1 cellular context compared by ENCODE assay signal in the genomic region with DNA sequence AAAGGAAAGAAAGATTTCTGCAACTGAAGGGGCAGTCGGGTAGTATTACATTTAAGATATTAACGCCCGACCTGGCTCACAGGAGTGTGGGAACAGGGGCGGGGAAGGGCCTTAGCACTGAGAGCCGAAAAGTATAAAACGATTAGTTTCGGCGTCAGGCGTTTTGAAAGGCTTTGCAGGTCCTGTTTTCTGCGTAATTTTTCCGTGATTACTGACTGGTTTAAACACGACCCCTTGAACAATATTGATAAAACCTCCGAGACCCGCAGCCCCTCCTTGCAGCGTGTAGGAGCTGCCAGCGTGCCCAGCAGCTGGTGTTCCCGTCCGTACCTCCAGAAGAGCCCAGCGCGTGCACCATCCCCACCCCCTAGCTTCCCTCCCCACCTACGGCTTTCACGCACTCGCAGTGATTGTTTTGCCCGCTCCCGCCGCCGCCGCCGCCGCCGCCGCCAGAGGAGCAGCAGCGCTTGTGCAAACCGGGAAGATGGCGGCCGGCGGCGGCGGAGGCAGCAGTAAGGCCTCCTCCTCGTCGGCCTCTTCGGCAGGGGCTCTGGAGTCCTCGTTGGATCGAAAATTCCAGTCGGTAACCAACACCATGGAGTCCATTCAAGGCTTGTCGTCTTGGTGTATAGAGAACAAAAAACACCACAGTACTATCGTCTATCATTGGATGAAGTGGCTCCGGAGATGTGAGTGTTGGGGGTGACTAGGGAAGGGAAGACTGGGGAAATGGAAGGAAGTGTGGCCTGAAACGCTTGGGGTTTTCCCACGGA.
TF ChIP-seq lines count a peak whose summit lies in the region.

No MANE protein-coding gene starts in this region.

TF ChIP-seq in GM12878, 131 proteins besides CTCF, POLR2A, EP300 and RAD21 (continued from another document and continues in another):
- TF ChIP-seq CUX1 (IDR thresholded peaks at IDR 0.05; ENCODE audit: insufficient replicate concordance, low read depth, low read length) (no peak), NR2C1 (IDR thresholded peaks at IDR 0.05) (no peak), SPI1 (IDR thresholded peaks at IDR 0.05; ENCODE audit: borderline replicate concordance, insufficient read depth, low read depth, low read length) (peak; percentile 40; the same call in 1 of the 2 replicates), HDAC6 (IDR thresholded peaks at IDR 0.05; ENCODE audit: unreplicated experiment) (no peak), BACH1 (IDR thresholded peaks at IDR 0.05; ENCODE audit: borderline replicate concordance) (peak; percentile 10; the same call in 1 of the 2 replicates), SMAD5 (IDR thresholded peaks at IDR 0.05; ENCODE audit: low read depth) (no peak), TAF1 (IDR thresholded peaks at IDR 0.05; ENCODE audit: borderline replicate concordance, low read depth, low read length) (peak; percentile 79), TBL1XR1 (IDR thresholded peaks at IDR 0.05; ENCODE audit: low read depth, low read length) (no peak), MYC (IDR thresholded peaks at IDR 0.05; ENCODE audit: insufficient read depth, insufficient read length, insufficient replicate concordance, low read length, severe bottlenecking) (no peak), JUNB (IDR thresholded peaks at IDR 0.05) (no peak), IKZF2 (IDR thresholded peaks at IDR 0.05) (peak; percentile 65 to 68; a peak in 3 of 4 replicates), CBFB (IDR thresholded peaks at IDR 0.05; ENCODE audit: low read depth) (no peak), NKRF (conservative IDR thresholded peaks at IDR 0.05) (peak; percentile 26; the same call in 1 of the 2 replicates), EGR1 (IDR thresholded peaks at IDR 0.05; ENCODE audit: borderline replicate concordance in 1 of 2, low read depth in 2 of 2, low read length in 2 of 2) (peak in 1 of 2 experiments; percentile 10; a peak in 1 of 3 replicates), PKNOX1 (IDR thresholded peaks at IDR 0.05) (no peak), JUND (IDR thresholded peaks at IDR 0.05; ENCODE audit: low read depth, low read length) (no peak), KLF5 (IDR thresholded peaks at IDR 0.05; ENCODE audit: partially characterized antibody) (no peak), ASH2L (IDR thresholded peaks at IDR 0.05; ENCODE audit: borderline replicate concordance, low read depth) (0 out of 2 replicates have a peak, but pooled peaks have one; percentile 14), CEBPB (IDR thresholded peaks at IDR 0.05; ENCODE audit: borderline replicate concordance in 1 of 2, low read depth in 2 of 2, low read length in 2 of 2) (no peak), RFX5 (IDR thresholded peaks at IDR 0.05; ENCODE audit: low read depth, low read length) (no peak), RUNX3 (IDR thresholded peaks at IDR 0.05; ENCODE audit: low read length) (peak; percentile 72; the same call in 1 of the 2 replicates), KAT2A (conservative IDR thresholded peaks at IDR 0.05; ENCODE audit: control insufficient read depth, low read depth, low read length) (no peak), BHLHE40 (IDR thresholded peaks at IDR 0.05; ENCODE audit: borderline replicate concordance in 1 of 2, low read depth in 2 of 2, low read length in 1 of 2) (0 out of 4 replicates have a peak, but pooled peaks of 1 of the 2 experiments have one; percentile 23), YY1 (IDR thresholded peaks at IDR 0.05; ENCODE audit: low read depth, low read length) (peak; percentile 95), LARP7 (IDR thresholded peaks at IDR 0.05) (0 out of 2 replicates have a peak, but pooled peaks have one; percentile 36), SREBF2 (IDR thresholded peaks at IDR 0.05; ENCODE audit: low read length) (no peak), BMI1 (IDR thresholded peaks at IDR 0.05; ENCODE audit: borderline replicate concordance) (no peak), PAX8 (IDR thresholded peaks at IDR 0.05) (peak; percentile 42; the same call in 1 of the 2 replicates), NFYA (IDR thresholded peaks at IDR 0.05; ENCODE audit: borderline replicate concordance, low read depth, low read length) (no peak), ZNF207 (IDR thresholded peaks at IDR 0.05; ENCODE audit: borderline replicate concordance) (no peak), FOXK2 (IDR thresholded peaks at IDR 0.05) (no peak), ZBTB4 (CRISPR knock-in tag; IDR thresholded peaks at IDR 0.05) (no peak), SIX5 (IDR thresholded peaks at IDR 0.05; ENCODE audit: low read depth, low read length, severe bottlenecking) (no peak), ATF2 (IDR thresholded peaks at IDR 0.05; ENCODE audit: low read length) (no peak), IKZF1 (conservative IDR thresholded peaks at IDR 0.05) (peak; percentile 60)
- TF ChIP-seq, protein P1, sequence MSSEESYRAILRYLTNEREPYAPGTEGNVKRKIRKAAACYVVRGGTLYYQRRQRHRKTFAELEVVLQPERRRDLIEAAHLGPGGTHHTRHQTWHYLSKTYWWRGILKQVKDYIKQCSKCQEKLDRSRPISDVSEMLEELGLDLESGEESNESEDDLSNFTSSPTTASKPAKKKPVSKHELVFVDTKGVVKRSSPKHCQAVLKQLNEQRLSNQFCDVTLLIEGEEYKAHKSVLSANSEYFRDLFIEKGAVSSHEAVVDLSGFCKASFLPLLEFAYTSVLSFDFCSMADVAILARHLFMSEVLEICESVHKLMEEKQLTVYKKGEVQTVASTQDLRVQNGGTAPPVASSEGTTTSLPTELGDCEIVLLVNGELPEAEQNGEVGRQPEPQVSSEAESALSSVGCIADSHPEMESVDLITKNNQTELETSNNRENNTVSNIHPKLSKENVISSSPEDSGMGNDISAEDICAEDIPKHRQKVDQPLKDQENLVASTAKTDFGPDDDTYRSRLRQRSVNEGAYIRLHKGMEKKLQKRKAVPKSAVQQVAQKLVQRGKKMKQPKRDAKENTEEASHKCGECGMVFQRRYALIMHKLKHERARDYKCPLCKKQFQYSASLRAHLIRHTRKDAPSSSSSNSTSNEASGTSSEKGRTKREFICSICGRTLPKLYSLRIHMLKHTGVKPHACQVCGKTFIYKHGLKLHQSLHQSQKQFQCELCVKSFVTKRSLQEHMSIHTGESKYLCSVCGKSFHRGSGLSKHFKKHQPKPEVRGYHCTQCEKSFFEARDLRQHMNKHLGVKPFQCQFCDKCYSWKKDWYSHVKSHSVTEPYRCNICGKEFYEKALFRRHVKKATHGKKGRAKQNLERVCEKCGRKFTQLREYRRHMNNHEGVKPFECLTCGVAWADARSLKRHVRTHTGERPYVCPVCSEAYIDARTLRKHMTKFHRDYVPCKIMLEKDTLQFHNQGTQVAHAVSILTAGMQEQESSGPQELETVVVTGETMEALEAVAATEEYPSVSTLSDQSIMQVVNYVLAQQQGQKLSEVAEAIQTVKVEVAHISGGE (CRISPR knock-in tag; IDR thresholded peaks at IDR 0.05) = no peak
- TF ChIP-seq, protein P2, sequence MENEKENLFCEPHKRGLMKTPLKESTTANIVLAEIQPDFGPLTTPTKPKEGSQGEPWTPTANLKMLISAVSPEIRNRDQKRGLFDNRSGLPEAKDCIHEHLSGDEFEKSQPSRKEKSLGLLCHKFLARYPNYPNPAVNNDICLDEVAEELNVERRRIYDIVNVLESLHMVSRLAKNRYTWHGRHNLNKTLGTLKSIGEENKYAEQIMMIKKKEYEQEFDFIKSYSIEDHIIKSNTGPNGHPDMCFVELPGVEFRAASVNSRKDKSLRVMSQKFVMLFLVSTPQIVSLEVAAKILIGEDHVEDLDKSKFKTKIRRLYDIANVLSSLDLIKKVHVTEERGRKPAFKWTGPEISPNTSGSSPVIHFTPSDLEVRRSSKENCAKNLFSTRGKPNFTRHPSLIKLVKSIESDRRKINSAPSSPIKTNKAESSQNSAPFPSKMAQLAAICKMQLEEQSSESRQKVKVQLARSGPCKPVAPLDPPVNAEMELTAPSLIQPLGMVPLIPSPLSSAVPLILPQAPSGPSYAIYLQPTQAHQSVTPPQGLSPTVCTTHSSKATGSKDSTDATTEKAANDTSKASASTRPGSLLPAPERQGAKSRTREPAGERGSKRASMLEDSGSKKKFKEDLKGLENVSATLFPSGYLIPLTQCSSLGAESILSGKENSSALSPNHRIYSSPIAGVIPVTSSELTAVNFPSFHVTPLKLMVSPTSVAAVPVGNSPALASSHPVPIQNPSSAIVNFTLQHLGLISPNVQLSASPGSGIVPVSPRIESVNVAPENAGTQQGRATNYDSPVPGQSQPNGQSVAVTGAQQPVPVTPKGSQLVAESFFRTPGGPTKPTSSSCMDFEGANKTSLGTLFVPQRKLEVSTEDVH (IDR thresholded peaks at IDR 0.05; ENCODE audit: low read depth, partially characterized antibody) = no peak
